In genomic region chr2:241595600-241596140, GRCh38 we compare ENCODE assay signal across 7 cellular contexts. TPM values are rescaled to one million over a fixed set of nuclear protein-coding genes. Genes with fewer than 3 reads are reported as not detected.
DNase-seq lines count a peak whose midpoint lies in the region; ATAC-seq and TF ChIP-seq lines count a peak whose summit lies in the region.
"Had no signal": no experiment of that assay in that cellular context is flagged by ENCODE, and none has a peak within 500 bp of the region (broad histone marks: within the 10 kb centered on the region; RNA-seq: fewer than 3 reads in every experiment).

No MANE protein-coding gene starts in this region.

- H3K4me1 ChIP-seq in fibroblast of lung (ENCODE audit: control insufficient read depth, extremely low read depth, insufficient read depth, low read length), result no peaks in the 10 kb centered on the region

- H3K9me3 Mint-ChIP-seq in effector memory CD8-positive, alpha-beta T cell, result no peaks in the 10 kb centered on the region

- H3K79me2 ChIP-seq in fibroblast of lung (ENCODE audit: control insufficient read depth, insufficient read depth, low read length), result no peaks in the 10 kb centered on the region

- H3K9ac ChIP-seq in fibroblast of lung (ENCODE audit: insufficient read depth, low read length), result no peak overlapping the region

- DNase-seq in AG08395 (ENCODE audit: low spot score) (peak; percentile 52), HFF-Myc (ENCODE audit: extremely low read depth, low read depth) (no peak), fibroblast of lung (ENCODE audit: low read depth in 2 of 2) (no peak), left cardiac atrium (no peak)
- no peak for DNase-seq in effector memory CD8-positive, alpha-beta T cell
- DNase-seq: NCI-H526 treated with DMSO at 0.1 percent for 48 hours had no signal

- H3K27ac ChIP-seq in fibroblast of lung (ENCODE audit: insufficient read depth, low read length), result no peak overlapping the region

- H2AFZ ChIP-seq in fibroblast of lung (ENCODE audit: low read length), result no peak overlapping the region

- H3K4me2 ChIP-seq in fibroblast of lung (ENCODE audit: extremely low read depth, insufficient read depth, low read length), result no peak overlapping the region

- no peaks in the 10 kb centered on the region for H4K20me1 ChIP-seq in fibroblast of lung (ENCODE audit: control insufficient read depth, extremely low read depth, insufficient read depth, low read length)

- H3K27me3 ChIP-seq in fibroblast of lung (ENCODE audit: control insufficient read depth, insufficient read depth, low read length), result no peaks in the 10 kb centered on the region

- H3K4me3 ChIP-seq in HFF-Myc (replicated peaks; ENCODE audit: low read depth, low read length), result no peak overlapping the region
- no peak overlapping the region for H3K4me3 ChIP-seq in fibroblast of lung (replicated peaks in 1 of 4; ENCODE audit: control extremely low read depth in 1 of 4, insufficient read depth in 1 of 4, low read depth in 3 of 4, low read length in 4 of 4)

- H3K36me3 ChIP-seq in fibroblast of lung (ENCODE audit: control insufficient read depth, insufficient read depth, low read length), result peaks cover 2% of the 10 kb centered on the region

- intact Hi-C loops in left cardiac atrium (cut with DNase I), result no loop called here

- H3K36me3 Mint-ChIP-seq in effector memory CD8-positive, alpha-beta T cell (ENCODE audit: insufficient read depth), result peaks cover 27% of the 10 kb centered on the region

- no peak overlapping the region for H3K27ac Mint-ChIP-seq in effector memory CD8-positive, alpha-beta T cell

- no peak for ATAC-seq in effector memory CD8-positive, alpha-beta T cell (replicated peaks)
- ATAC-seq in HG02870 (IDR thresholded peaks at IDR 0.05; ENCODE audit: unreplicated experiment), result no peak
- no peak for ATAC-seq in left cardiac atrium

- no peaks in the 10 kb centered on the region for H3K9me3 ChIP-seq in fibroblast of lung (ENCODE audit: control insufficient read depth, insufficient read depth, low read depth, low read length)

- H3K4me1 Mint-ChIP-seq in effector memory CD8-positive, alpha-beta T cell (ENCODE audit: low read depth in 2 of 2), result peaks cover 0 to 3% of the 10 kb centered on the region in 2 donors

- H3K27me3 Mint-ChIP-seq in effector memory CD8-positive, alpha-beta T cell, result no peaks in the 10 kb centered on the region

- TF ChIP-seq CTCF in HFF-Myc (IDR thresholded peaks at IDR 0.05; ENCODE audit: low read depth, low read length, missing control alignments) (peak; percentile 50), fibroblast of lung (conservative IDR thresholded peaks at IDR 0.05 in 1 of 2, IDR thresholded peaks at IDR 0.05 in 1 of 2; ENCODE audit: low read depth in 1 of 2, low read length in 2 of 2) (peak; percentile 13 to 35)

- no peak overlapping the region for H3K4me3 Mint-ChIP-seq in effector memory CD8-positive, alpha-beta T cell

RNA-seq across cellular contexts. Expression of gene BOK, which starts 37.1 kb away (rescaled TPM):
- total RNA-seq in fibroblast of lung (38.5 and 42.4 TPM in 2 replicates), left cardiac atrium (10 to 100 TPM; 20.4 to 30.2 TPM)
- 14.8 and 21.2 TPM in 2 replicates for polyA plus RNA-seq in fibroblast of lung
- 27.7 and 32.1 TPM in 2 replicates for polyA plus RNA-seq in fibroblast of lung (2012)
- polyA minus RNA-seq in fibroblast of lung (ENCODE audit: low replicate concordance), result 21.0 and 40.2 TPM in 2 replicates

RNA-seq across cellular contexts. Expression of gene THAP4, which starts 41.3 kb away (rescaled TPM):
- 40.6 and 47.7 TPM in 2 replicates for total RNA-seq in fibroblast of lung
- 19.3 and 27.7 TPM in 2 replicates for polyA plus RNA-seq in fibroblast of lung
- 40.2 and 56.7 TPM in 2 replicates for polyA plus RNA-seq in fibroblast of lung (2012)
- 77.1 and 106 TPM in 2 replicates for polyA minus RNA-seq in fibroblast of lung (ENCODE audit: low replicate concordance)
- total RNA-seq in left cardiac atrium, result 10 to 100 TPM; 73.3 to 74.4 TPM

RNA-seq across cellular contexts. Expression of gene ATG4B, which starts 41.8 kb away (rescaled TPM):
- total RNA-seq in fibroblast of lung (30.0 and 45.1 TPM in 2 replicates), left cardiac atrium (10 to 100 TPM; 43.0 to 49.4 TPM)
- polyA plus RNA-seq in fibroblast of lung, result 76.2 and 95.6 TPM in 2 replicates
- 58.8 and 74.8 TPM in 2 replicates for polyA plus RNA-seq in fibroblast of lung (2012)
- polyA minus RNA-seq in fibroblast of lung (ENCODE audit: low replicate concordance), result 78.7 and 129 TPM in 2 replicates
